22 cellular contexts compared by ENCODE assay signal in genomic region chr19:11177592-11177991, GRCh38. TPM values are rescaled to one million over a fixed set of nuclear protein-coding genes. Genes with fewer than 3 reads are reported as not detected.
DNase-seq lines count a peak whose midpoint lies in the region; ATAC-seq and TF ChIP-seq lines count a peak whose summit lies in the region.
"Had no signal": no experiment of that assay in that cellular context is flagged by ENCODE, and none has a peak within 500 bp of the region (broad histone marks: within the 10 kb centered on the region; RNA-seq: fewer than 3 reads in every experiment).

No MANE protein-coding gene starts in this region.

- DNase-seq in MCF 10A (ENCODE audit: unreplicated experiment) (no peak), mammary epithelial cell (no peak), chondrocyte (ENCODE audit: low spot score) (no peak), trophoblast cell (no peak), vagina (ENCODE audit: extremely low spot score in 2 of 2) (no peak), MG63 (no peak), HT-29 (ENCODE audit: low spot score) (no peak)
- DNase-seq: 8988T, DMS 273 treated with DMSO at 0.1 percent for 48 hours, DND-41, GM23248, NCI-H1417 treated with DMSO at 0.1 percent for 48 hours, NCI-H187 treated with DMSO at 0.1 percent for 48 hours, NCI-H226, NCI-H524 treated with DMSO at 0.1 percent for 48 hours, PC-3, RPMI8226, SIG-M5 had no signal

- H3K27me3 ChIP-seq in mammary epithelial cell (ENCODE audit: insufficient read depth, low read length) (no peaks in the 10 kb centered on the region), trophoblast cell (ENCODE audit: insufficient read depth, low read length) (no peaks in the 10 kb centered on the region), vagina (no peaks in the 10 kb centered on the region), MG63 (no peaks in the 10 kb centered on the region)

- H4K8ac ChIP-seq in trophoblast cell (ENCODE audit: low read depth, low read length): no peak overlapping the region

- peaks cover 4% of the 10 kb centered on the region for H3K4me1 Mint-ChIP-seq in MCF 10A (ENCODE audit: insufficient read depth, unreplicated experiment)
- peaks cover 23% of the 10 kb centered on the region for H3K4me1 Mint-ChIP-seq in chondrocyte (ENCODE audit: low read depth)

- no peak overlapping the region for H2AK5ac ChIP-seq in trophoblast cell (ENCODE audit: low read length)

- POLR2A ChIA-PET in MCF 10A (lab: Yijun Ruan, JAX): interaction anchor here (0.9 kb wide), 1 partner anchor 12 kb away, joined by 3 read pairs; no protein-coding TSS in a partner anchor

- TF ChIP-seq CTCF in MCF 10A (IDR thresholded peaks at IDR 0.05; ENCODE audit: unreplicated experiment) (no peak), mammary epithelial cell (conservative IDR thresholded peaks at IDR 0.05 in 1 of 2, IDR thresholded peaks at IDR 0.05 in 1 of 2; ENCODE audit: extremely low read depth in 1 of 2, insufficient read depth in 1 of 2, low read depth in 1 of 2, low read length in 2 of 2) (no peak), chondrocyte (IDR thresholded peaks at IDR 0.05) (no peak), vagina (IDR thresholded peaks at IDR 0.05) (no peak)

- H3K18ac ChIP-seq in trophoblast cell (ENCODE audit: low read length): no peak overlapping the region

- no peak for ATAC-seq in HG02870 (IDR thresholded peaks at IDR 0.05; ENCODE audit: unreplicated experiment)
- ATAC-seq: HepG2 had no signal

- H2BK5ac ChIP-seq in trophoblast cell (ENCODE audit: low read depth, low read length, poor library complexity): no peak overlapping the region

- CTCF ChIA-PET in MCF 10A (lab: Yijun Ruan, JAX) (interaction anchor here (1.4 kb wide), 1 partner anchor 39 kb away, joined by 4 read pairs; no protein-coding TSS in a partner anchor), mammary epithelial cell (lab: Charles Lee; ENCODE audit: low non-redundant PET) (no interaction called here)

- H3K4me2 ChIP-seq in mammary epithelial cell (ENCODE audit: insufficient read depth, low read depth, low read length) (no peak overlapping the region), trophoblast cell (ENCODE audit: low read length) (no peak overlapping the region)
- H3K4me2 ChIP-seq: KMS-11 had no signal

- H3K9me3 ChIP-seq in mammary epithelial cell (replicated peaks; ENCODE audit: insufficient read depth, low read length) (no peaks in the 10 kb centered on the region), trophoblast cell (ENCODE audit: insufficient read depth, low read depth, low read length) (peaks cover 5% of the 10 kb centered on the region), vagina (no peaks in the 10 kb centered on the region), MG63 (no peaks in the 10 kb centered on the region)

- no peak overlapping the region for H2BK12ac ChIP-seq in trophoblast cell (ENCODE audit: low read length)

- no peak overlapping the region for H2BK120ac ChIP-seq in trophoblast cell (ENCODE audit: insufficient read depth, low read length, poor library complexity)

- H4K20me1 ChIP-seq in mammary epithelial cell (ENCODE audit: insufficient read depth, low read length): no peaks in the 10 kb centered on the region

- H3K9me3 Mint-ChIP-seq in MCF 10A (ENCODE audit: unreplicated experiment) (no peaks in the 10 kb centered on the region), chondrocyte (ENCODE audit: low read depth) (no peaks in the 10 kb centered on the region)
- H3K9me3 Mint-ChIP-seq: CD14-positive monocyte had no signal

- no TSS peak for BruUV-seq in MCF 10A (replicated peaks; lab: Mats Ljungman, UMichigan)
- no TSS peak for BruUV-seq in mammary epithelial cell (replicated peaks; lab: Mats Ljungman, UMichigan)

- no peak overlapping the region for H3K14ac ChIP-seq in trophoblast cell (ENCODE audit: low read length)

- 96% methylated on average over 5 of the region's 9 CpGs for WGBS in mammary epithelial cell (ENCODE audit: low coverage, missing lambda C conversion rate)
- WGBS in trophoblast cell (ENCODE audit: extremely low coverage, insufficient coverage, insufficient read length): no CpG with 5 or more reads among the region's 9 CpGs

- in situ Hi-C loops in mammary epithelial cell (cut with MboI; ENCODE audit: low sequenced_read_pairs in 2 of 2): no loop called here

- no peak overlapping the region for H3K4ac ChIP-seq in trophoblast cell (ENCODE audit: low read depth, low read length)

- H3K4me3 Mint-ChIP-seq in MCF 10A (ENCODE audit: unreplicated experiment) (no peak overlapping the region), chondrocyte (ENCODE audit: unreplicated experiment) (no peak overlapping the region)
- H3K4me3 Mint-ChIP-seq: CD14-positive monocyte had no signal

- H3K79me2 ChIP-seq in mammary epithelial cell (ENCODE audit: insufficient read depth, low read length): no peaks in the 10 kb centered on the region
- no peaks in the 10 kb centered on the region for H3K79me2 ChIP-seq in trophoblast cell (ENCODE audit: control insufficient read depth, insufficient read depth, low read length, poor library complexity)

- H3K9ac ChIP-seq in mammary epithelial cell (ENCODE audit: insufficient read depth, low read length) (no peak overlapping the region), trophoblast cell (ENCODE audit: low read length) (no peak overlapping the region)
- H3K9ac ChIP-seq: GM23248, KMS-11 had no signal

- dilution Hi-C loops in mammary epithelial cell (cut with HindIII; ENCODE audit: low sequenced_read_pairs): loop anchor here (5.0 kb wide), 3 partner anchors 50 to 150 kb away; no protein-coding TSS in a partner anchor

- no peak for TF ChIP-seq POLR2A in vagina (IDR thresholded peaks at IDR 0.05)

- H3K27me3 Mint-ChIP-seq in MCF 10A (ENCODE audit: insufficient read depth, unreplicated experiment): no peaks in the 10 kb centered on the region
- no peaks in the 10 kb centered on the region for H3K27me3 Mint-ChIP-seq in chondrocyte (ENCODE audit: low read depth)

- intact Hi-C loops in MCF 10A (cut with micrococcal nuclease): no loop called here
- intact Hi-C loops in mammary epithelial cell (cut with micrococcal nuclease): no loop called here
- intact Hi-C loops in vagina (cut with DNase I): no loop called here

- no peaks in the 10 kb centered on the region for H3K79me1 ChIP-seq in trophoblast cell (ENCODE audit: low read length)

- no peak overlapping the region for H2AFZ ChIP-seq in mammary epithelial cell (ENCODE audit: low read depth, low read length)
- no peak overlapping the region for H2AFZ ChIP-seq in trophoblast cell (ENCODE audit: insufficient read depth, low read length, poor library complexity)
- H2AFZ ChIP-seq: GM23248 had no signal

- H3K23ac ChIP-seq in trophoblast cell (ENCODE audit: low read length): no peak overlapping the region

- H3K4me1 ChIP-seq in mammary epithelial cell (ENCODE audit: insufficient read depth, low read length) (no peaks in the 10 kb centered on the region), trophoblast cell (ENCODE audit: control insufficient read depth in 1 of 2, insufficient read depth in 2 of 2, low read length in 2 of 2) (peaks cover 0 to 6% of the 10 kb centered on the region in 2 experiments), vagina (peaks cover 39% of the 10 kb centered on the region)

- H3K27ac ChIP-seq in mammary epithelial cell (ENCODE audit: insufficient read depth, low read depth, low read length): no peak overlapping the region
- no peak overlapping the region for H3K27ac ChIP-seq in trophoblast cell (ENCODE audit: low read depth, low read length)
- H3K27ac ChIP-seq in vagina: peak overlapping the region; percentile 80
- H3K27ac ChIP-seq: GM23248, KMS-11 had no signal

- H3K36me3 Mint-ChIP-seq in MCF 10A (ENCODE audit: insufficient read depth, unreplicated experiment) (peaks cover 80% of the 10 kb centered on the region), chondrocyte (ENCODE audit: low read depth) (peaks cover 42% of the 10 kb centered on the region)

- H3K4me3 ChIP-seq in mammary epithelial cell (replicated peaks in 1 of 3; ENCODE audit: insufficient read depth in 1 of 3, low read depth in 2 of 3, low read length in 3 of 3) (no peak overlapping the region), trophoblast cell (ENCODE audit: low read depth, low read length) (peak overlapping the region; percentile 47), vagina (no peak overlapping the region), MG63 (no peak overlapping the region)
- H3K4me3 ChIP-seq: GM23248 had no signal

- H4K91ac ChIP-seq in trophoblast cell (ENCODE audit: low read depth, low read length): no peak overlapping the region

- no peaks in the 10 kb centered on the region for H3K36me3 ChIP-seq in mammary epithelial cell (ENCODE audit: insufficient read depth, low read length)
- peaks cover 34 to 46% of the 10 kb centered on the region in 2 experiments for H3K36me3 ChIP-seq in trophoblast cell (ENCODE audit: control insufficient read depth in 1 of 2, insufficient read depth in 2 of 2, low read length in 2 of 2)
- peaks cover 3 to 65% of the 10 kb centered on the region in 2 donors for H3K36me3 ChIP-seq in vagina
- H3K36me3 ChIP-seq in MG63: peaks cover 53% of the 10 kb centered on the region

- H3K27ac Mint-ChIP-seq in MCF 10A (ENCODE audit: low read depth, unreplicated experiment) (peak overlapping the region; percentile 8), chondrocyte (ENCODE audit: unreplicated experiment) (peak overlapping the region; percentile 70)

- H4K12ac ChIP-seq in trophoblast cell (ENCODE audit: low read depth, low read length): no peak overlapping the region

RNA-seq across cellular contexts. Expression of gene KANK2, which starts 19.8 kb away (rescaled TPM):
- total RNA-seq in MCF 10A (2022) (25.0 and 29.2 TPM in 2 replicates), mammary epithelial cell (10 to 100 TPM; 18.2 to 19.4 TPM), chondrocyte (238 to 345 TPM (median 243 TPM) in 3 replicates), vagina (486 TPM)
- 14.7 TPM for polyA plus RNA-seq in mammary epithelial cell
- 34.0 TPM for polyA minus RNA-seq in mammary epithelial cell
- polyA plus RNA-seq in trophoblast cell (2013): 35.1 and 36.6 TPM in 2 replicates
- 81.9 and 86.7 TPM in 2 replicates for total RNA-seq in MG63 (2014; rRNA removed; shearing (Covaris generic); ENCODE audit: low replicate concordance)
- total RNA-seq in HT-29 (2014; rRNA removed; shearing (Covaris generic)): 30.8 and 35.8 TPM in 2 replicates

RNA-seq across cellular contexts. Expression of gene SPC24, which starts 22.0 kb away (rescaled TPM):
- total RNA-seq in MCF 10A (2022) (8.6 and 16.4 TPM in 2 replicates), mammary epithelial cell (10 to 100 TPM in 1 of 2 donors, 1 to 10 TPM in 1; 2.2 to 35.4 TPM), chondrocyte (8.3 to 22.9 TPM (median 8.4 TPM) in 3 replicates), vagina (2.7 TPM)
- polyA plus RNA-seq in mammary epithelial cell: 24.8 TPM
- polyA minus RNA-seq in mammary epithelial cell: 23.2 TPM
- 9.0 and 11.0 TPM in 2 replicates for polyA plus RNA-seq in trophoblast cell (2013)
- 69.7 and 113 TPM in 2 replicates for total RNA-seq in MG63 (2014; rRNA removed; shearing (Covaris generic); ENCODE audit: low replicate concordance)
- 98.0 and 106 TPM in 2 replicates for total RNA-seq in HT-29 (2014; rRNA removed; shearing (Covaris generic))
